8 cellular contexts compared by ENCODE assay signal in genomic region chr19:49807888-49808675, GRCh38. TPM values are rescaled to one million over a fixed set of nuclear protein-coding genes. Genes with fewer than 3 reads are reported as not detected.
DNase-seq lines count a peak whose midpoint lies in the region; ATAC-seq and TF ChIP-seq lines count a peak whose summit lies in the region.

No MANE protein-coding gene starts in this region.

- no peak overlapping the region for H3K27ac ChIP-seq in suprapubic skin

- peak overlapping the region; percentile 23 for H3K4me3 Mint-ChIP-seq in activated CD4-positive, alpha-beta T cell treated with anti-CD3 and anti-CD28 coated beads for 36 hours
- H3K4me3 Mint-ChIP-seq in activated T-helper 1 cell treated with anti-CD3 and anti-CD28 coated beads, Interleukin-12 subunit alpha, Interleukin-12 subunit beta, Interleukin-2, Interleukin-4 antibody, amounts not matched to agents 30 ng/mL and 10 ng/mL and 1 ng/mL, durations not matched to agents 14 hours and 24 hours and 36 hours = peak overlapping the region; percentile 51
- peak overlapping the region; percentile 32 to 90 (median 87) for H3K4me3 Mint-ChIP-seq in immature natural killer cell

- POLR2A ChIA-PET in activated CD4-positive, alpha-beta T cell treated with anti-CD3 and anti-CD28 coated beads for 36 hours (lab: Charles Lee) = no interaction called here

- H3K27ac Mint-ChIP-seq in activated CD4-positive, alpha-beta T cell treated with anti-CD3 and anti-CD28 coated beads for 36 hours = peak overlapping the region; percentile 8
- no peak overlapping the region for H3K27ac Mint-ChIP-seq in activated T-helper 1 cell treated with anti-CD3 and anti-CD28 coated beads, Interleukin-12 subunit alpha, Interleukin-12 subunit beta, Interleukin-2, Interleukin-4 antibody, amounts not matched to agents 30 ng/mL and 10 ng/mL and 1 ng/mL, durations not matched to agents 14 hours and 24 hours and 36 hours
- H3K27ac Mint-ChIP-seq in immature natural killer cell = peak overlapping the region; percentile 77 to 95 (median 89)

- no peaks in the 10 kb centered on the region for H3K27me3 Mint-ChIP-seq in activated CD4-positive, alpha-beta T cell treated with anti-CD3 and anti-CD28 coated beads for 36 hours
- no peaks in the 10 kb centered on the region for H3K27me3 Mint-ChIP-seq in activated T-helper 1 cell treated with anti-CD3 and anti-CD28 coated beads, Interleukin-12 subunit alpha, Interleukin-12 subunit beta, Interleukin-2, Interleukin-4 antibody, amounts not matched to agents 30 ng/mL and 10 ng/mL and 1 ng/mL, durations not matched to agents 14 hours and 24 hours and 36 hours (ENCODE audit: insufficient read depth)
- H3K27me3 Mint-ChIP-seq in immature natural killer cell (ENCODE audit: low read depth in 3 of 3) = peaks cover 1 to 6% (median 1%) of the 10 kb centered on the region in 3 donors

- peaks cover 30% of the 10 kb centered on the region for H3K36me3 ChIP-seq in suprapubic skin

- no peak for ATAC-seq in activated CD4-positive, alpha-beta T cell treated with anti-CD3 and anti-CD28 coated beads for 36 hours

- no peaks in the 10 kb centered on the region for H3K9me3 ChIP-seq in suprapubic skin

- no peaks in the 10 kb centered on the region for H3K9me3 Mint-ChIP-seq in activated CD4-positive, alpha-beta T cell treated with anti-CD3 and anti-CD28 coated beads for 36 hours (ENCODE audit: low read depth)
- H3K9me3 Mint-ChIP-seq in activated T-helper 1 cell treated with anti-CD3 and anti-CD28 coated beads, Interleukin-12 subunit alpha, Interleukin-12 subunit beta, Interleukin-2, Interleukin-4 antibody, amounts not matched to agents 30 ng/mL and 10 ng/mL and 1 ng/mL, durations not matched to agents 14 hours and 24 hours and 36 hours = no peaks in the 10 kb centered on the region
- H3K9me3 Mint-ChIP-seq in immature natural killer cell = no peaks in the 10 kb centered on the region

- DNase-seq in activated CD4-positive, alpha-beta T cell treated with anti-CD3 and anti-CD28 coated beads for 36 hours = no peak
- DNase-seq in activated CD4-positive, alpha-beta T cell treated with anti-CD3 and anti-CD28 coated beads, Interleukin-2, amount 50 U/mL, for 1 hour = no peak
- no peak for DNase-seq in activated T-helper 1 cell treated with anti-CD3 and anti-CD28 coated beads, Interleukin-12 subunit alpha, Interleukin-12 subunit beta, Interleukin-2, Interleukin-4 antibody, amounts not matched to agents 30 ng/mL and 10 ng/mL and 1 ng/mL, durations not matched to agents 14 hours and 24 hours and 36 hours (ENCODE audit: low spot score)
- DNase-seq in immature natural killer cell (no peak), suprapubic skin (ENCODE audit: low spot score in 2 of 2) (peak in 1 of 2 donors; percentile 80), posterior cingulate gyrus (no peak), EL (no peak)
- no peak for DNase-seq in activated CD4-positive, CD25-positive, alpha-beta regulatory T cell (lab: John Stamatoyannopoulos, UW)

- peaks cover 14% of the 10 kb centered on the region for H3K36me3 Mint-ChIP-seq in activated CD4-positive, alpha-beta T cell treated with anti-CD3 and anti-CD28 coated beads for 36 hours (ENCODE audit: low read depth)
- peaks cover 16% of the 10 kb centered on the region for H3K36me3 Mint-ChIP-seq in activated T-helper 1 cell treated with anti-CD3 and anti-CD28 coated beads, Interleukin-12 subunit alpha, Interleukin-12 subunit beta, Interleukin-2, Interleukin-4 antibody, amounts not matched to agents 30 ng/mL and 10 ng/mL and 1 ng/mL, durations not matched to agents 14 hours and 24 hours and 36 hours (ENCODE audit: low read depth)
- H3K36me3 Mint-ChIP-seq in immature natural killer cell = peaks cover 5 to 13% (median 11%) of the 10 kb centered on the region in 3 donors

- H3K4me1 Mint-ChIP-seq in activated CD4-positive, alpha-beta T cell treated with anti-CD3 and anti-CD28 coated beads for 36 hours = peaks cover 20% of the 10 kb centered on the region
- peaks cover 36% of the 10 kb centered on the region for H3K4me1 Mint-ChIP-seq in activated T-helper 1 cell treated with anti-CD3 and anti-CD28 coated beads, Interleukin-12 subunit alpha, Interleukin-12 subunit beta, Interleukin-2, Interleukin-4 antibody, amounts not matched to agents 30 ng/mL and 10 ng/mL and 1 ng/mL, durations not matched to agents 14 hours and 24 hours and 36 hours (ENCODE audit: low read depth)
- peaks cover 15 to 31% of the 10 kb centered on the region in 2 donors for H3K4me1 Mint-ChIP-seq in immature natural killer cell

- peak overlapping the region; percentile 79 for H3K4me3 ChIP-seq in suprapubic skin

- no peak for TF ChIP-seq EP300 in suprapubic skin (IDR thresholded peaks at IDR 0.05)

- no peak for TF ChIP-seq CTCF in suprapubic skin (IDR thresholded peaks at IDR 0.05)

- WGBS in suprapubic skin = 63% methylated on average over 14 of the region's 21 CpGs

- H3K4me1 ChIP-seq in suprapubic skin = peaks cover 31% of the 10 kb centered on the region

- no peak for TF ChIP-seq POLR2A in suprapubic skin (IDR thresholded peaks at IDR 0.05)

- CTCF ChIA-PET in activated CD4-positive, alpha-beta T cell treated with anti-CD3 and anti-CD28 coated beads for 36 hours (lab: Charles Lee) = interaction anchor here (0.6 kb wide), 1 partner anchor 168 kb away, joined by 3 read pairs; no protein-coding TSS in a partner anchor

- intact Hi-C loops in activated CD4-positive, alpha-beta T cell treated with anti-CD3 and anti-CD28 coated beads for 36 hours (cut with DNase I, micrococcal nuclease) = loop anchor here in 1 of 2 experiments (1.0 to 5.0 kb wide), 2 partner anchors 42 to 174 kb away; no protein-coding TSS in a partner anchor
- intact Hi-C loops in activated T-helper 1 cell treated with anti-CD3 and anti-CD28 coated beads, Interleukin-12 subunit alpha, Interleukin-12 subunit beta, Interleukin-2, Interleukin-4 antibody, amounts not matched to agents 30 ng/mL and 10 ng/mL and 1 ng/mL, durations not matched to agents 14 hours and 24 hours and 36 hours (cut with micrococcal nuclease) = loop anchor here (1.0 kb wide), 1 partner anchor 42 kb away; no protein-coding TSS in a partner anchor
- intact Hi-C loops in posterior cingulate gyrus (cut with DNase I) = loop anchor here (10.0 kb wide), 1 partner anchor 113 kb away; the partner anchor contains the start of gene CPT1C

- H3K27me3 ChIP-seq in suprapubic skin = no peaks in the 10 kb centered on the region

RNA-seq across cellular contexts. Expression of gene FUZ, which starts 5.0 kb away (rescaled TPM):
- total RNA-seq in activated CD4-positive, alpha-beta T cell treated with anti-CD3 and anti-CD28 coated beads for 36 hours = 10 to 100 TPM; 15.6 to 18.8 TPM
- total RNA-seq in activated T-helper 1 cell treated with anti-CD3 and anti-CD28 coated beads, Interleukin-12 subunit alpha, Interleukin-12 subunit beta, Interleukin-2, Interleukin-4 antibody, amounts not matched to agents 30 ng/mL and 10 ng/mL and 1 ng/mL, durations not matched to agents 14 hours and 24 hours and 36 hours = 14.0 and 18.8 TPM in 2 replicates
- 10 to 100 TPM in 1 of 3 donors, 1 to 10 TPM in 2; 7.3 to 12.0 (median 8.2) TPM for polyA plus RNA-seq in immature natural killer cell
- 10 to 100 TPM in 3 of 4 donors, 1 to 10 TPM in 1; 9.4 to 24.2 (median 14.4) TPM for total RNA-seq in suprapubic skin

RNA-seq across cellular contexts. Expression of gene MED25, which starts 10.0 kb away (rescaled TPM):
- 10 to 100 TPM; 39.6 to 49.9 TPM for total RNA-seq in activated CD4-positive, alpha-beta T cell treated with anti-CD3 and anti-CD28 coated beads for 36 hours
- 54.2 and 54.5 TPM in 2 replicates for total RNA-seq in activated T-helper 1 cell treated with anti-CD3 and anti-CD28 coated beads, Interleukin-12 subunit alpha, Interleukin-12 subunit beta, Interleukin-2, Interleukin-4 antibody, amounts not matched to agents 30 ng/mL and 10 ng/mL and 1 ng/mL, durations not matched to agents 14 hours and 24 hours and 36 hours
- 10 to 100 TPM in 2 of 3 donors, 1 to 10 TPM in 1; 5.0 to 30.4 (median 13.9) TPM for polyA plus RNA-seq in immature natural killer cell
- 10 to 100 TPM; 32.2 to 60.3 (median 40.8) TPM for total RNA-seq in suprapubic skin

RNA-seq across cellular contexts. Expression of gene AP2A1, which starts 41.3 kb away (rescaled TPM):
- 100 to 1,000 TPM in 1 of 2 experiments, 10 to 100 TPM in 1; 79.4 to 102 TPM for total RNA-seq in activated CD4-positive, alpha-beta T cell treated with anti-CD3 and anti-CD28 coated beads for 36 hours
- total RNA-seq in activated T-helper 1 cell treated with anti-CD3 and anti-CD28 coated beads, Interleukin-12 subunit alpha, Interleukin-12 subunit beta, Interleukin-2, Interleukin-4 antibody, amounts not matched to agents 30 ng/mL and 10 ng/mL and 1 ng/mL, durations not matched to agents 14 hours and 24 hours and 36 hours = 61.1 and 63.6 TPM in 2 replicates
- polyA plus RNA-seq in immature natural killer cell = 10 to 100 TPM in 2 of 3 donors, 1 to 10 TPM in 1; 6.4 to 27.7 (median 11.6) TPM
- total RNA-seq in suprapubic skin = 100 to 1,000 TPM in 1 of 4 donors, 10 to 100 TPM in 3; 78.1 to 101 (median 93.4) TPM

RNA-seq across cellular contexts. Expression of gene PTOV1, which starts 42.9 kb away (rescaled TPM):
- total RNA-seq in activated CD4-positive, alpha-beta T cell treated with anti-CD3 and anti-CD28 coated beads for 36 hours = 100 to 1,000 TPM in 1 of 2 experiments, 10 to 100 TPM in 1; 76.9 to 104 TPM
- 107 and 113 TPM in 2 replicates for total RNA-seq in activated T-helper 1 cell treated with anti-CD3 and anti-CD28 coated beads, Interleukin-12 subunit alpha, Interleukin-12 subunit beta, Interleukin-2, Interleukin-4 antibody, amounts not matched to agents 30 ng/mL and 10 ng/mL and 1 ng/mL, durations not matched to agents 14 hours and 24 hours and 36 hours
- polyA plus RNA-seq in immature natural killer cell = 10 to 100 TPM; 32.0 to 59.7 (median 41.4) TPM
- total RNA-seq in suprapubic skin = 100 to 1,000 TPM in 1 of 4 donors, 10 to 100 TPM in 3; 82.2 to 147 (median 91.2) TPM

RNA-seq across cellular contexts. Expression of gene TSKS, which starts 45.0 kb away (rescaled TPM):
- 1 to 10 TPM; 1.9 to 2.1 TPM for total RNA-seq in activated CD4-positive, alpha-beta T cell treated with anti-CD3 and anti-CD28 coated beads for 36 hours
- 1.3 and 2.0 TPM in 2 replicates for total RNA-seq in activated T-helper 1 cell treated with anti-CD3 and anti-CD28 coated beads, Interleukin-12 subunit alpha, Interleukin-12 subunit beta, Interleukin-2, Interleukin-4 antibody, amounts not matched to agents 30 ng/mL and 10 ng/mL and 1 ng/mL, durations not matched to agents 14 hours and 24 hours and 36 hours
- under 1 TPM in 1 of 3 donors, not detected in 2; 0.19 TPM for polyA plus RNA-seq in immature natural killer cell
- 1 to 10 TPM in 2 of 4 donors, not detected in 2; 1.7 to 2.5 TPM for total RNA-seq in suprapubic skin

Comparison
In these comparisons a context has a peak if more than half of its experiments do, and no peak if none do; other contexts are left out.
1. H3K4me3 Mint-ChIP-seq: peak in every context shown above with its lines; median percentile 87 in immature natural killer cell; 51 in activated T-helper 1 cell treated with anti-CD3 and anti-CD28 coated beads, Interleukin-12 subunit alpha, Interleukin-12 subunit beta, Interleukin-2, Interleukin-4 antibody, amounts not matched to agents 30 ng/mL and 10 ng/mL and 1 ng/mL, durations not matched to agents 14 hours and 24 hours and 36 hours; 23 in activated CD4-positive, alpha-beta T cell treated with anti-CD3 and anti-CD28 coated beads for 36 hours.